ENCODE assay signal across 31 cellular contexts in the genomic region with DNA sequence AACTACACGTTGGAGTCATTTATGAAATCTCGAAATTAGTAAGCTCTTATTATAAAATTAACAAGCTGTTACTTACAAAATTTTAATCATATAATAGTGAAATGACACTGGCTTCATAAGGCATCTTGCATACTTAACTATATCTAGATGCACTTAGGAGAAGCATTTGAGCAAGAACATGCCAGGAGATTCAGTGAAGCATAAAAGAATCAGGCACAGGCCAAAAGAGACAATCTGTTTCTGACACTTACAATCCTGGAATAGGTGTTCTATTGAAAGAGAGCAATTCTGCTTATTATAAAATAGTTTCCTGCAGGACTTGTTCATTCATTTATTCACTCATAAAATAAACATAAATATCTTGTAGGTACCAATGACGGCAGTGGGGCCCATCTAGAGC.
"Had no signal": no experiment of that assay in that cellular context is flagged by ENCODE, and none has a peak within 500 bp of the region (broad histone marks: within the 10 kb centered on the region; RNA-seq: fewer than 3 reads in every experiment).

No MANE protein-coding gene starts in this region.

- H3K4me3 Mint-ChIP-seq: activated B cell treated with CpG ODN at 0.5 μM for 24 hours; activated CD8-positive, alpha-beta memory T cell treated with anti-CD3 and anti-CD28 coated beads, Interleukin-2, amount 10 ng/mL, durations not matched to agents 7 days and 5 days; activated CD8-positive, alpha-beta T cell treated with anti-CD3 and anti-CD28 coated beads for 36 hours; activated naive CD4-positive, alpha-beta T cell treated with anti-CD3 and anti-CD28 coated beads for 36 hours; activated naive CD4-positive, alpha-beta T cell treated with anti-CD3 and anti-CD28 coated beads, Interleukin-2, amount 50 U/mL, for 24 hours; activated naive CD8-positive, alpha-beta T cell treated with anti-CD3 and anti-CD28 coated beads for 36 hours; activated naive CD8-positive, alpha-beta T cell treated with anti-CD3 and anti-CD28 coated beads, Interleukin-2, amount 50 U/mL, for 24 hours; activated T-helper 1 cell treated with anti-CD3 and anti-CD28 coated beads, Interleukin-12 subunit alpha, Interleukin-12 subunit beta, Interleukin-2, Interleukin-4 antibody, amounts not matched to agents 30 ng/mL and 10 ng/mL and 1 ng/mL, durations not matched to agents 14 hours and 24 hours and 36 hours; brain; effector memory CD8-positive, alpha-beta T cell; T-helper 1 cell treated with Interleukin-12 subunit alpha and Interleukin-12 subunit beta and Interleukin-4 antibody, amounts not matched to agents 30 μg/mL and 1 μg/mL, for 36 hours had no signal

- H3K27me3 ChIP-seq: adrenal gland, ascending aorta, breast epithelium, cardiac muscle cell, esophagus muscularis mucosa, foreskin keratinocyte, gastrocnemius medialis, heart left ventricle had no signal

- H3K27me3 Mint-ChIP-seq: activated B cell treated with CpG ODN at 0.5 μM for 24 hours; activated CD8-positive, alpha-beta memory T cell treated with anti-CD3 and anti-CD28 coated beads, Interleukin-2, amount 10 ng/mL, durations not matched to agents 7 days and 5 days; activated CD8-positive, alpha-beta T cell treated with anti-CD3 and anti-CD28 coated beads for 36 hours; activated naive CD4-positive, alpha-beta T cell treated with anti-CD3 and anti-CD28 coated beads, Interleukin-2, amount 50 U/mL, for 24 hours; activated naive CD8-positive, alpha-beta T cell treated with anti-CD3 and anti-CD28 coated beads for 36 hours; activated naive CD8-positive, alpha-beta T cell treated with anti-CD3 and anti-CD28 coated beads, Interleukin-2, amount 50 U/mL, for 24 hours; brain; effector memory CD8-positive, alpha-beta T cell had no signal

- H3K4me1 Mint-ChIP-seq: activated B cell treated with CpG ODN at 0.5 μM for 24 hours; activated CD8-positive, alpha-beta memory T cell treated with anti-CD3 and anti-CD28 coated beads, Interleukin-2, amount 10 ng/mL, durations not matched to agents 7 days and 5 days; activated naive CD4-positive, alpha-beta T cell treated with anti-CD3 and anti-CD28 coated beads, Interleukin-2, amount 50 U/mL, for 24 hours; activated naive CD8-positive, alpha-beta T cell treated with anti-CD3 and anti-CD28 coated beads for 36 hours; activated naive CD8-positive, alpha-beta T cell treated with anti-CD3 and anti-CD28 coated beads, Interleukin-2, amount 50 U/mL, for 24 hours; brain had no signal

- H3K4me1 ChIP-seq: adrenal gland, ascending aorta, breast epithelium, esophagus muscularis mucosa, foreskin keratinocyte, gastrocnemius medialis, heart left ventricle had no signal

- H3K36me3 Mint-ChIP-seq: activated CD8-positive, alpha-beta memory T cell treated with anti-CD3 and anti-CD28 coated beads, Interleukin-2, amount 10 ng/mL, durations not matched to agents 7 days and 5 days; activated naive CD4-positive, alpha-beta T cell treated with anti-CD3 and anti-CD28 coated beads, Interleukin-2, amount 50 U/mL, for 24 hours; activated naive CD8-positive, alpha-beta T cell treated with anti-CD3 and anti-CD28 coated beads for 36 hours; brain had no signal

- H3K9me3 ChIP-seq: adrenal gland, ascending aorta, breast epithelium, esophagus muscularis mucosa, gastrocnemius medialis, heart left ventricle had no signal

- H3K27ac Mint-ChIP-seq: activated B cell treated with CpG ODN at 0.5 μM for 24 hours; activated CD8-positive, alpha-beta memory T cell treated with anti-CD3 and anti-CD28 coated beads, Interleukin-2, amount 10 ng/mL, durations not matched to agents 7 days and 5 days; activated CD8-positive, alpha-beta T cell treated with anti-CD3 and anti-CD28 coated beads for 36 hours; activated naive CD4-positive, alpha-beta T cell treated with anti-CD3 and anti-CD28 coated beads for 36 hours; activated naive CD4-positive, alpha-beta T cell treated with anti-CD3 and anti-CD28 coated beads, Interleukin-2, amount 50 U/mL, for 24 hours; activated naive CD8-positive, alpha-beta T cell treated with anti-CD3 and anti-CD28 coated beads for 36 hours; activated naive CD8-positive, alpha-beta T cell treated with anti-CD3 and anti-CD28 coated beads, Interleukin-2, amount 50 U/mL, for 24 hours; activated T-helper 1 cell treated with anti-CD3 and anti-CD28 coated beads, Interleukin-12 subunit alpha, Interleukin-12 subunit beta, Interleukin-2, Interleukin-4 antibody, amounts not matched to agents 30 ng/mL and 10 ng/mL and 1 ng/mL, durations not matched to agents 14 hours and 24 hours and 36 hours; activated T-helper 2 cell treated with anti-CD3 and anti-CD28 coated beads, Interferon-gamma antibody, Interleukin-2, Interleukin-4, amounts not matched to agents 10 μg/mL and 5 μg/mL and 100 μg/mL, durations not matched to agents 14 hours and 24 hours and 36 hours; effector memory CD8-positive, alpha-beta T cell; T-helper 1 cell treated with Interleukin-12 subunit alpha and Interleukin-12 subunit beta and Interleukin-4 antibody, amounts not matched to agents 30 μg/mL and 1 μg/mL, for 36 hours had no signal

- H3K36me3 ChIP-seq: adrenal gland, ascending aorta, breast epithelium, cardiac muscle cell, esophagus muscularis mucosa, gastrocnemius medialis, heart left ventricle, WERI-Rb-1 had no signal

- ATAC-seq: activated CD4-positive, CD25-positive, alpha-beta regulatory T cell treated with anti-CD3 and anti-CD28 coated beads, Interleukin-2, amount 50 U/mL, for 24 hours; activated CD8-positive, alpha-beta memory T cell treated with anti-CD3 and anti-CD28 coated beads, Interleukin-2, amount 10 ng/mL, durations not matched to agents 7 days and 5 days; activated CD8-positive, alpha-beta T cell treated with anti-CD3 and anti-CD28 coated beads for 36 hours; activated naive CD8-positive, alpha-beta T cell treated with anti-CD3 and anti-CD28 coated beads, Interleukin-2, amount 50 U/mL, for 24 hours; effector memory CD8-positive, alpha-beta T cell; foreskin keratinocyte; gastrocnemius medialis; heart left ventricle had no signal

- H3K9me3 Mint-ChIP-seq: activated naive CD4-positive, alpha-beta T cell treated with anti-CD3 and anti-CD28 coated beads for 36 hours; activated naive CD8-positive, alpha-beta T cell treated with anti-CD3 and anti-CD28 coated beads, Interleukin-2, amount 50 U/mL, for 24 hours had no signal

- H3K27ac ChIP-seq: adrenal gland, ascending aorta, breast epithelium, cardiac muscle cell, esophagus muscularis mucosa, foreskin keratinocyte, gastrocnemius medialis, heart left ventricle, WERI-Rb-1 had no signal

- H3K4me3 ChIP-seq: adrenal gland, ascending aorta, breast epithelium, cardiac muscle cell, esophagus muscularis mucosa, gastrocnemius medialis, heart left ventricle had no signal

- DNase-seq: activated B cell treated with CpG ODN at 0.5 μM for 24 hours; activated CD4-positive, alpha-beta T cell treated with anti-CD3 and anti-CD28 coated beads, Interleukin-2, amount 50 U/mL, for 1 hour; activated CD4-positive, alpha-beta T cell treated with anti-CD3 and anti-CD28 coated beads, Interleukin-2, amount 50 U/mL, for 48 hours; activated CD8-positive, alpha-beta memory T cell treated with anti-CD3 and anti-CD28 coated beads, Interleukin-2, amount 10 ng/mL, durations not matched to agents 7 days and 5 days; activated CD8-positive, alpha-beta memory T cell treated with anti-CD3 and anti-CD28 coated beads, Interleukin-2, amount 50 U/mL, for 4 hours; activated effector memory CD4-positive, alpha-beta T cell treated with anti-CD3 and anti-CD28 coated beads, Interleukin-2, amount 50 U/mL, for 16 hours; activated naive CD8-positive, alpha-beta T cell treated with anti-CD3 and anti-CD28 coated beads for 36 hours; activated T-cell treated with anti-CD3 and anti-CD28 coated beads, Interleukin-2, amount 50 U/mL, for 1 hour; activated T-cell treated with anti-CD3 and anti-CD28 coated beads, Interleukin-2, amount 50 U/mL, for 48 hours; central memory CD4-positive, alpha-beta T cell; cortex of kidney; effector CD4-positive, alpha-beta T cell; effector memory CD8-positive, alpha-beta T cell; foreskin keratinocyte; gastrocnemius medialis; heart left ventricle had no signal
